Comparison of ENCODE assay signal across 9 cellular contexts in genomic region chr6:127554435-127555006, GRCh38. TPM values are rescaled to one million over a fixed set of nuclear protein-coding genes. Genes with fewer than 3 reads are reported as not detected.
DNase-seq lines count a peak whose midpoint lies in the region; ATAC-seq and TF ChIP-seq lines count a peak whose summit lies in the region.
"Had no signal": no experiment of that assay in that cellular context is flagged by ENCODE, and none has a peak within 500 bp of the region (broad histone marks: within the 10 kb centered on the region; RNA-seq: fewer than 3 reads in every experiment).

No MANE protein-coding gene starts in this region.

- no peak for TF ChIP-seq POLR2A in GM18505 (IDR thresholded peaks at IDR 0.05; ENCODE audit: borderline replicate concordance, extremely low read depth, insufficient read depth, insufficient read length)
- no peak for TF ChIP-seq POLR2A in spleen (IDR thresholded peaks at IDR 0.05)

- H3K27me3 Mint-ChIP-seq in type B pancreatic cell = no peaks in the 10 kb centered on the region

- H3K36me3 ChIP-seq in spleen = no peaks in the 10 kb centered on the region

- 32 to 46% (median 41%) methylated on average over 2 of the region's 2 CpGs for WGBS in spleen, 5 donors

- H3K27ac Mint-ChIP-seq in type B pancreatic cell = no peak overlapping the region

- no peaks in the 10 kb centered on the region for H3K9me3 ChIP-seq in spleen

- no peak overlapping the region for H3K4me3 ChIP-seq in spleen
- H3K4me3 ChIP-seq: K562 had no signal

- H3K4me1 ChIP-seq in spleen = no peaks in the 10 kb centered on the region

- no peaks in the 10 kb centered on the region for H3K36me3 Mint-ChIP-seq in type B pancreatic cell

- ATAC-seq in GM18505 (IDR thresholded peaks at IDR 0.05; ENCODE audit: unreplicated experiment) (peak; percentile 80), HG03565 (IDR thresholded peaks at IDR 0.05; ENCODE audit: unreplicated experiment) (peak; percentile 76), esophagus mucosa (peak; percentile 41)
- ATAC-seq: K562 had no signal

- H3K4me1 Mint-ChIP-seq in type B pancreatic cell (ENCODE audit: unreplicated experiment) = no peaks in the 10 kb centered on the region

- intact Hi-C loops in spleen (cut with DNase I; ENCODE audit: low total_unique reads) = no loop called here

- TF ChIP-seq CTCF in type B pancreatic cell (conservative IDR thresholded peaks at IDR 0.05) (peak; percentile 67), spleen (IDR thresholded peaks at IDR 0.05 in 8 of 11, conservative IDR thresholded peaks at IDR 0.05 in 3 of 11) (no peak)

- H3K4me3 Mint-ChIP-seq in type B pancreatic cell = no peak overlapping the region

- H3K9me3 Mint-ChIP-seq in type B pancreatic cell = no peaks in the 10 kb centered on the region

- DNase-seq in COLO668 (lab: John Stamatoyannopoulos, UW; ENCODE audit: unreplicated experiment) (peak; percentile 28), OCI-M1 (lab: John Stamatoyannopoulos, UW) (peak; percentile 77), type B pancreatic cell (ENCODE audit: extremely low spot score, unreplicated experiment) (no peak), spleen (no peak), GF-D8 (lab: John Stamatoyannopoulos, UW) (no peak)

- H3K27me3 ChIP-seq in spleen (replicated peaks in 1 of 7) = peaks cover 0 to 7% (median 0%) of the 10 kb centered on the region in 7 donors

- no peak overlapping the region for H3K27ac ChIP-seq in spleen

RNA-seq across cellular contexts. Expression of gene C6orf58, which starts 22.5 kb away (rescaled TPM):
- not detected for total RNA-seq in esophagus mucosa
- 0.63 TPM in 1 of 2 replicates, not detected in the other for total RNA-seq in type B pancreatic cell (ENCODE audit: low replicate concordance)
- total RNA-seq in spleen = not detected
- under 1 TPM in 1 of 3 donors, not detected in 2; 0.11 TPM for polyA plus RNA-seq in spleen
- total RNA-seq: K562 had no signal

Comparison
In these comparisons a context has a peak if more than half of its experiments do, and no peak if none do; other contexts are left out.
1. DNase-seq: peak in COLO668 (single experiment) and OCI-M1 (single experiment); none in type B pancreatic cell (single experiment), spleen (single experiment) and GF-D8 (single experiment).
2. Peak in every context shown above with its lines, with median percentiles within 50 percentile points of each other: ATAC-seq.